ENCODE assay signal across 2 cellular contexts in the genomic region with DNA sequence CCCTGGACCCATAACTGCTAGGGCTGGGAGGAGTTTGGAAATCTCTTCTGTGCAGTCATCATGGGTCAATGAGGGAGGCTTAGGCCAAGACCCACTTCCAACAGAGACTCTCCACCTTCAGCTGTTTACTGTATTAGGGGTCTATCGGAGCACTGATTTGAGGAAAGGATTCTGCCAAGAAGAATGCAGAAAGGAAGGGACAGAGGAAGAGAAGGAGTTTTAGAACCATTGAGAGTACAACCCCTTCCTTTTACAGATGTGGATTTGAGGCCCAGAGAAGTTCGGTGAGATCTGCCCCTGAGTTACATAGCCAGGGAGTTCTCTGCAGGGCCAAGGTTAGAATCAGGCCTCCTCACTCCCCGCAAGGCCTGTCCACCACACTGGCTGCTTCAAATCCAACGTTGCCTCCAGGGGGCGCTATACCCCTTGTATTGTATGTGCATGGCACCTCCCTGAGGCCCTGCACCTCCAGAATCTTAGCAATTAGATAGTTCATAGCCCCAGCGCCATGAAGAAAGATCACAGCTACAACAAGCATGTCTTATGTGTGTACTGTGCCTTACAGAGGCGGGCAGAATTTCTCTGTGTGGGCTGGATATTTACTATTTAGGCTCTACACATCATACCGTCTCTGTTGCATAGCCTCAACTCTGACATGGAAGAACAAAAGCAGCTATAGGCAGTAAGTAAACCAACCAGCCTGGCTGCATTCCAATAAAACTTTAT.
TF ChIP-seq lines count a peak whose summit lies in the region.

No MANE protein-coding gene starts in this region.

TF ChIP-seq in GM23338, 12 proteins besides CTCF, POLR2A, EP300 and RAD21:
- TF ChIP-seq, protein P1, sequence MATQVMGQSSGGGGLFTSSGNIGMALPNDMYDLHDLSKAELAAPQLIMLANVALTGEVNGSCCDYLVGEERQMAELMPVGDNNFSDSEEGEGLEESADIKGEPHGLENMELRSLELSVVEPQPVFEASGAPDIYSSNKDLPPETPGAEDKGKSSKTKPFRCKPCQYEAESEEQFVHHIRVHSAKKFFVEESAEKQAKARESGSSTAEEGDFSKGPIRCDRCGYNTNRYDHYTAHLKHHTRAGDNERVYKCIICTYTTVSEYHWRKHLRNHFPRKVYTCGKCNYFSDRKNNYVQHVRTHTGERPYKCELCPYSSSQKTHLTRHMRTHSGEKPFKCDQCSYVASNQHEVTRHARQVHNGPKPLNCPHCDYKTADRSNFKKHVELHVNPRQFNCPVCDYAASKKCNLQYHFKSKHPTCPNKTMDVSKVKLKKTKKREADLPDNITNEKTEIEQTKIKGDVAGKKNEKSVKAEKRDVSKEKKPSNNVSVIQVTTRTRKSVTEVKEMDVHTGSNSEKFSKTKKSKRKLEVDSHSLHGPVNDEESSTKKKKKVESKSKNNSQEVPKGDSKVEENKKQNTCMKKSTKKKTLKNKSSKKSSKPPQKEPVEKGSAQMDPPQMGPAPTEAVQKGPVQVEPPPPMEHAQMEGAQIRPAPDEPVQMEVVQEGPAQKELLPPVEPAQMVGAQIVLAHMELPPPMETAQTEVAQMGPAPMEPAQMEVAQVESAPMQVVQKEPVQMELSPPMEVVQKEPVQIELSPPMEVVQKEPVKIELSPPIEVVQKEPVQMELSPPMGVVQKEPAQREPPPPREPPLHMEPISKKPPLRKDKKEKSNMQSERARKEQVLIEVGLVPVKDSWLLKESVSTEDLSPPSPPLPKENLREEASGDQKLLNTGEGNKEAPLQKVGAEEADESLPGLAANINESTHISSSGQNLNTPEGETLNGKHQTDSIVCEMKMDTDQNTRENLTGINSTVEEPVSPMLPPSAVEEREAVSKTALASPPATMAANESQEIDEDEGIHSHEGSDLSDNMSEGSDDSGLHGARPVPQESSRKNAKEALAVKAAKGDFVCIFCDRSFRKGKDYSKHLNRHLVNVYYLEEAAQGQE (IDR thresholded peaks at IDR 0.05; ENCODE audit: unreplicated experiment) = no peak
- TF ChIP-seq ZNF114 (CRISPR knock-in tag; IDR thresholded peaks at IDR 0.05) (no peak), EZH2phosphoT487 (IDR thresholded peaks at IDR 0.05; ENCODE audit: unreplicated experiment) (no peak), NANOG (IDR thresholded peaks at IDR 0.05; ENCODE audit: borderline replicate concordance) (no peak), POLR2AphosphoS5 (IDR thresholded peaks at IDR 0.05; ENCODE audit: low read depth) (no peak), ZNF331 (CRISPR knock-in tag; IDR thresholded peaks at IDR 0.05; ENCODE audit: low read depth) (no peak), CREB1 (CRISPR knock-in tag; IDR thresholded peaks at IDR 0.05; ENCODE audit: low read depth) (no peak), STAT1 (IDR thresholded peaks at IDR 0.05; ENCODE audit: unreplicated experiment) (no peak), EZH2 (IDR thresholded peaks at IDR 0.05; ENCODE audit: low read depth, unreplicated experiment) (no peak)
- TF ChIP-seq, protein P2, sequence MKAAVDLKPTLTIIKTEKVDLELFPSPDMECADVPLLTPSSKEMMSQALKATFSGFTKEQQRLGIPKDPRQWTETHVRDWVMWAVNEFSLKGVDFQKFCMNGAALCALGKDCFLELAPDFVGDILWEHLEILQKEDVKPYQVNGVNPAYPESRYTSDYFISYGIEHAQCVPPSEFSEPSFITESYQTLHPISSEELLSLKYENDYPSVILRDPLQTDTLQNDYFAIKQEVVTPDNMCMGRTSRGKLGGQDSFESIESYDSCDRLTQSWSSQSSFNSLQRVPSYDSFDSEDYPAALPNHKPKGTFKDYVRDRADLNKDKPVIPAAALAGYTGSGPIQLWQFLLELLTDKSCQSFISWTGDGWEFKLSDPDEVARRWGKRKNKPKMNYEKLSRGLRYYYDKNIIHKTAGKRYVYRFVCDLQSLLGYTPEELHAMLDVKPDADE (IDR thresholded peaks at IDR 0.05) = no peak
TF ChIP-seq in GM23338: peak in this region for 0.

TF ChIP-seq in SK-N-SH, 30 proteins besides CTCF, POLR2A, EP300 and RAD21 (continued from another document):
- TF ChIP-seq, protein P1 (IDR thresholded peaks at IDR 0.05; ENCODE audit: low read depth, low read length) = no peak
- TF ChIP-seq, protein P3, sequence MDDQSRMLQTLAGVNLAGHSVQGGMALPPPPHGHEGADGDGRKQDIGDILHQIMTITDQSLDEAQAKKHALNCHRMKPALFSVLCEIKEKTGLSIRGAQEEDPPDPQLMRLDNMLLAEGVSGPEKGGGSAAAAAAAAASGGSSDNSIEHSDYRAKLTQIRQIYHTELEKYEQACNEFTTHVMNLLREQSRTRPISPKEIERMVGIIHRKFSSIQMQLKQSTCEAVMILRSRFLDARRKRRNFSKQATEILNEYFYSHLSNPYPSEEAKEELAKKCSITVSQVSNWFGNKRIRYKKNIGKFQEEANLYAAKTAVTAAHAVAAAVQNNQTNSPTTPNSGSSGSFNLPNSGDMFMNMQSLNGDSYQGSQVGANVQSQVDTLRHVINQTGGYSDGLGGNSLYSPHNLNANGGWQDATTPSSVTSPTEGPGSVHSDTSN (IDR thresholded peaks at IDR 0.05) = no peak
- no peak for TF ChIP-seq TAF1 (IDR thresholded peaks at IDR 0.05; ENCODE audit: borderline replicate concordance, low read depth, low read length)
- TF ChIP-seq FOXM1 (IDR thresholded peaks at IDR 0.05; ENCODE audit: low read depth) = no peak
- no peak for TF ChIP-seq RXRA (IDR thresholded peaks at IDR 0.05; ENCODE audit: borderline replicate concordance, low read depth)
- TF ChIP-seq FOXJ3 (CRISPR knock-in tag; IDR thresholded peaks at IDR 0.05) = no peak
- no peak for TF ChIP-seq POLR2AphosphoS5 (IDR thresholded peaks at IDR 0.05; ENCODE audit: low read depth, low read length)
- no peak for TF ChIP-seq RCOR1 (IDR thresholded peaks at IDR 0.05; ENCODE audit: low read length)
- no peak for TF ChIP-seq MXI1 (IDR thresholded peaks at IDR 0.05; ENCODE audit: low read depth, low read length)
- TF ChIP-seq, protein P4, sequence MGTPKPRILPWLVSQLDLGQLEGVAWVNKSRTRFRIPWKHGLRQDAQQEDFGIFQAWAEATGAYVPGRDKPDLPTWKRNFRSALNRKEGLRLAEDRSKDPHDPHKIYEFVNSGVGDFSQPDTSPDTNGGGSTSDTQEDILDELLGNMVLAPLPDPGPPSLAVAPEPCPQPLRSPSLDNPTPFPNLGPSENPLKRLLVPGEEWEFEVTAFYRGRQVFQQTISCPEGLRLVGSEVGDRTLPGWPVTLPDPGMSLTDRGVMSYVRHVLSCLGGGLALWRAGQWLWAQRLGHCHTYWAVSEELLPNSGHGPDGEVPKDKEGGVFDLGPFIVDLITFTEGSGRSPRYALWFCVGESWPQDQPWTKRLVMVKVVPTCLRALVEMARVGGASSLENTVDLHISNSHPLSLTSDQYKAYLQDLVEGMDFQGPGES (IDR thresholded peaks at IDR 0.05; ENCODE audit: low read depth, low read length) = no peak
- no peak for TF ChIP-seq NRF1 (IDR thresholded peaks at IDR 0.05; ENCODE audit: low read depth, low read length)
- TF ChIP-seq NFIC (IDR thresholded peaks at IDR 0.05; ENCODE audit: borderline replicate concordance) = 0 out of 2 replicates have a peak, but pooled peaks have one; percentile 16
- no peak for TF ChIP-seq GABPA (IDR thresholded peaks at IDR 0.05; ENCODE audit: low read depth)
- no peak for TF ChIP-seq YY1 (IDR thresholded peaks at IDR 0.05; ENCODE audit: low read depth)
- no peak for TF ChIP-seq RFX5 (IDR thresholded peaks at IDR 0.05; ENCODE audit: low read length)
- TF ChIP-seq, protein P5, sequence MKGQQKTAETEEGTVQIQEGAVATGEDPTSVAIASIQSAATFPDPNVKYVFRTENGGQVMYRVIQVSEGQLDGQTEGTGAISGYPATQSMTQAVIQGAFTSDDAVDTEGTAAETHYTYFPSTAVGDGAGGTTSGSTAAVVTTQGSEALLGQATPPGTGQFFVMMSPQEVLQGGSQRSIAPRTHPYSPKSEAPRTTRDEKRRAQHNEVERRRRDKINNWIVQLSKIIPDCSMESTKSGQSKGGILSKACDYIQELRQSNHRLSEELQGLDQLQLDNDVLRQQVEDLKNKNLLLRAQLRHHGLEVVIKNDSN (IDR thresholded peaks at IDR 0.05; ENCODE audit: borderline replicate concordance, low read depth) = no peak
- no peak for TF ChIP-seq EZH2phosphoT487 (IDR thresholded peaks at IDR 0.05; ENCODE audit: borderline replicate concordance, low read depth)
- TF ChIP-seq CHD2 (IDR thresholded peaks at IDR 0.05; ENCODE audit: low read length, partially characterized antibody) = no peak
TF ChIP-seq in SK-N-SH: peak in this region for 3.
